Comparison of ENCODE assay signal across 16 cellular contexts in genomic region chr9:132506907-132507669, GRCh38.
A peak's percentile ranks its signal among the peaks of the same experiment; 100 is the strongest.
DNase-seq lines count a peak whose midpoint lies in the region; ATAC-seq and TF ChIP-seq lines count a peak whose summit lies in the region.
"Had no signal": no experiment of that assay in that cellular context is flagged by ENCODE, and none has a peak within 500 bp of the region (broad histone marks: within the 10 kb centered on the region; RNA-seq: fewer than 3 reads in every experiment).

No MANE protein-coding gene starts in this region.

- WGBS in spleen, 5 donors: 30 to 36% (median 36%) methylated on average over 10 of the region's 10 CpGs

- peaks cover 2 to 18% (median 10%) of the 10 kb centered on the region in 6 donors for H3K4me1 ChIP-seq in spleen
- H3K4me1 ChIP-seq: adrenal gland had no signal

- H3K4me3 Mint-ChIP-seq in activated CD4-positive, alpha-beta memory T cell treated with anti-CD3 and anti-CD28 coated beads, Interleukin-2, amount 10 ng/mL, durations not matched to agents 7 days and 5 days: no peak overlapping the region
- H3K4me3 Mint-ChIP-seq in activated CD4-positive, alpha-beta memory T cell treated with anti-CD3 and anti-CD28 coated beads for 36 hours: no peak overlapping the region
- H3K4me3 Mint-ChIP-seq in brain: peak overlapping the region in 1 of 5 experiments; percentile 25
- H3K4me3 Mint-ChIP-seq: activated CD8-positive, alpha-beta memory T cell treated with anti-CD3 and anti-CD28 coated beads, Interleukin-2, amount 10 ng/mL, durations not matched to agents 7 days and 5 days; CD4-positive, alpha-beta T cell; HFFc6 had no signal

- no peaks in the 10 kb centered on the region for H3K9me3 ChIP-seq in spleen
- H3K9me3 ChIP-seq: adrenal gland, stomach had no signal

- peak overlapping the region; percentile 9 for H3K27ac Mint-ChIP-seq in activated CD4-positive, alpha-beta memory T cell treated with anti-CD3 and anti-CD28 coated beads, Interleukin-2, amount 10 ng/mL, durations not matched to agents 7 days and 5 days
- no peak overlapping the region for H3K27ac Mint-ChIP-seq in activated CD4-positive, alpha-beta memory T cell treated with anti-CD3 and anti-CD28 coated beads for 36 hours
- H3K27ac Mint-ChIP-seq in brain: peak overlapping the region in 3 of 5 experiments; percentile 69 to 80 (median 74)
- H3K27ac Mint-ChIP-seq: activated CD8-positive, alpha-beta memory T cell treated with anti-CD3 and anti-CD28 coated beads, Interleukin-2, amount 10 ng/mL, durations not matched to agents 7 days and 5 days; CD4-positive, alpha-beta T cell; HFFc6 had no signal

- H3K36me3 ChIP-seq in spleen: no peaks in the 10 kb centered on the region
- H3K36me3 ChIP-seq: adrenal gland, cardiac muscle cell, stomach had no signal

- peaks cover 15% of the 10 kb centered on the region for H3K4me1 Mint-ChIP-seq in activated CD4-positive, alpha-beta memory T cell treated with anti-CD3 and anti-CD28 coated beads, Interleukin-2, amount 10 ng/mL, durations not matched to agents 7 days and 5 days
- H3K4me1 Mint-ChIP-seq in activated CD4-positive, alpha-beta memory T cell treated with anti-CD3 and anti-CD28 coated beads for 36 hours (ENCODE audit: low read depth): peaks cover 14% of the 10 kb centered on the region
- H3K4me1 Mint-ChIP-seq in brain: peaks cover 36% of the 10 kb centered on the region

- no peaks in the 10 kb centered on the region for H3K9me3 Mint-ChIP-seq in activated CD4-positive, alpha-beta memory T cell treated with anti-CD3 and anti-CD28 coated beads, Interleukin-2, amount 10 ng/mL, durations not matched to agents 7 days and 5 days
- no peaks in the 10 kb centered on the region for H3K9me3 Mint-ChIP-seq in activated CD4-positive, alpha-beta memory T cell treated with anti-CD3 and anti-CD28 coated beads for 36 hours
- H3K9me3 Mint-ChIP-seq in brain: no peaks in the 10 kb centered on the region
- H3K9me3 Mint-ChIP-seq: CD4-positive, alpha-beta T cell; HFFc6 had no signal

- H3K36me3 Mint-ChIP-seq in activated CD4-positive, alpha-beta memory T cell treated with anti-CD3 and anti-CD28 coated beads, Interleukin-2, amount 10 ng/mL, durations not matched to agents 7 days and 5 days (ENCODE audit: low read depth): no peaks in the 10 kb centered on the region
- no peaks in the 10 kb centered on the region for H3K36me3 Mint-ChIP-seq in activated CD4-positive, alpha-beta memory T cell treated with anti-CD3 and anti-CD28 coated beads for 36 hours
- no peaks in the 10 kb centered on the region for H3K36me3 Mint-ChIP-seq in brain
- H3K36me3 Mint-ChIP-seq: activated CD8-positive, alpha-beta memory T cell treated with anti-CD3 and anti-CD28 coated beads, Interleukin-2, amount 10 ng/mL, durations not matched to agents 7 days and 5 days had no signal

- no peak for DNase-seq in activated CD4-positive, alpha-beta memory T cell treated with anti-CD3 and anti-CD28 coated beads, Interleukin-2, amount 10 ng/mL, durations not matched to agents 7 days and 5 days
- no peak for DNase-seq in activated CD4-positive, alpha-beta memory T cell treated with anti-CD3 and anti-CD28 coated beads for 36 hours
- peak; percentile 6 for DNase-seq in SIG-M5 (lab: John Stamatoyannopoulos, UW)
- DNase-seq in spleen: peak; percentile 46
- no peak for DNase-seq in AG20443 (ENCODE audit: low spot score)

- no peak for TF ChIP-seq POLR2A in spleen (IDR thresholded peaks at IDR 0.05)

- no peak overlapping the region for H3K27ac ChIP-seq in spleen
- H3K27ac ChIP-seq: adrenal gland, cardiac muscle cell, epithelial cell of prostate, stomach had no signal

- POLR2A ChIA-PET in activated CD4-positive, alpha-beta memory T cell treated with anti-CD3 and anti-CD28 coated beads, Interleukin-2, amount 10 ng/mL, durations not matched to agents 7 days and 5 days (lab: Charles Lee): no interaction called here
- POLR2A ChIA-PET in activated CD4-positive, alpha-beta memory T cell treated with anti-CD3 and anti-CD28 coated beads for 36 hours (lab: Charles Lee): no interaction called here

- H3K4me3 ChIP-seq in spleen: no peak overlapping the region
- H3K4me3 ChIP-seq: adrenal gland, cardiac muscle cell, smooth muscle cell, stomach had no signal

- CTCF ChIA-PET in activated CD4-positive, alpha-beta memory T cell treated with anti-CD3 and anti-CD28 coated beads, Interleukin-2, amount 10 ng/mL, durations not matched to agents 7 days and 5 days (lab: Charles Lee): interaction anchor here (0.7 to 3.2 kb wide), 8 partner anchors 9 to 793 kb away, joined by 3 to 11 read pairs (median 3); no protein-coding TSS in a partner anchor
- CTCF ChIA-PET in activated CD4-positive, alpha-beta memory T cell treated with anti-CD3 and anti-CD28 coated beads for 36 hours (lab: Charles Lee): interaction anchor here (0.6 to 1.9 kb wide), 12 partner anchors 10 to 310 kb away, joined by 3 to 11 read pairs (median 3); no protein-coding TSS in a partner anchor

- ATAC-seq in GM18858 (IDR thresholded peaks at IDR 0.05; ENCODE audit: unreplicated experiment): no peak
- no peak for ATAC-seq in GM21390 (IDR thresholded peaks at IDR 0.05; ENCODE audit: unreplicated experiment)

- intact Hi-C loops in activated CD4-positive, alpha-beta memory T cell treated with anti-CD3 and anti-CD28 coated beads for 36 hours (cut with micrococcal nuclease): loop anchor here (1.0 to 5.0 kb wide), 3 partner anchors 70 to 293 kb away; no protein-coding TSS in a partner anchor
- intact Hi-C loops in spleen (cut with DNase I; ENCODE audit: low total_unique reads): loop anchor here (5.0 kb wide), 1 partner anchor 295 kb away; no protein-coding TSS in a partner anchor

- peaks cover 0 to 57% (median 0%) of the 10 kb centered on the region in 7 donors for H3K27me3 ChIP-seq in spleen (replicated peaks in 1 of 7)

- TF ChIP-seq CTCF in brain (conservative IDR thresholded peaks at IDR 0.05) (no peak), spleen (IDR thresholded peaks at IDR 0.05 in 8 of 11, conservative IDR thresholded peaks at IDR 0.05 in 3 of 11) (no peak)

- peaks cover 15% of the 10 kb centered on the region for H3K27me3 Mint-ChIP-seq in activated CD4-positive, alpha-beta memory T cell treated with anti-CD3 and anti-CD28 coated beads, Interleukin-2, amount 10 ng/mL, durations not matched to agents 7 days and 5 days
- H3K27me3 Mint-ChIP-seq in activated CD4-positive, alpha-beta memory T cell treated with anti-CD3 and anti-CD28 coated beads for 36 hours: peaks cover 6% of the 10 kb centered on the region
- H3K27me3 Mint-ChIP-seq in brain: peaks cover 36% of the 10 kb centered on the region

Comparison
In these comparisons a context has a peak if more than half of its experiments do, and no peak if none do; other contexts are left out.
1. DNase-seq: peak in SIG-M5 (single experiment) and spleen (single experiment); none in activated CD4-positive, alpha-beta memory T cell treated with anti-CD3 and anti-CD28 coated beads, Interleukin-2, amount 10 ng/mL, durations not matched to agents 7 days and 5 days (single experiment), activated CD4-positive, alpha-beta memory T cell treated with anti-CD3 and anti-CD28 coated beads for 36 hours (single experiment) and AG20443 (single experiment).